In the genomic region with DNA sequence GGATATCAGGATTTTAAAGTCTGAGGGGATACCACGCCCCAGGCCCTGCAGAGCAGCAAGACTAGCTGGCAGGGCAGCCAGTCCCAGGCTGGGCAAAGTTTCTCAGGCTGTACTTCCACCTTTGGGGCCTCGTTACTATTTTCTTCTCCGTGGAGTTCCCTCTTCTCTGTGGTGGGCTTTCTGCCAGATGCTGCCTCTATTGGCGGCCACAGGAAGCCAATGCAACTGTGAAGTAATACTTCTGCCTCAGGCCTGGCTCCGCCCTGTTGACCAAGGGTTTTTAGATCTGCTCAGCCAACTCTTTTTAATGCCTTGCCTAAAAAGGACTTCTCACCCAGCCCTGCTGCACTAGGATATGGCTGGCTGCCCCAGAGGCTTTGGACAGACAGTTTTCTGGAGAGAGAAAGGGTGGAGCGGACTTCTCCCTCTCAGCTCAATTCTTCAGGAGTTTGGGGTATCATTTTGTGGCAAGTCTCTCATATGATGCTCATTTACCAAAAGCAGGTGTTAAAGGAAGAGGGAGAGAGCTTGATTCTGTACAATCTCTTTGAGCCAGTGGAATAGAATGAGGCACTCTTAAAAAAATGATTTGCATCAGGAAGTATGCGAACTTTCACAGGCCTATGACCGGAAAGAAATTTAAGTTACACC, we compare ENCODE assay signal across 8 cellular contexts.
A peak's percentile ranks its signal among the peaks of the same experiment; 100 is the strongest.
DNase-seq lines count a peak whose midpoint lies in the region; ATAC-seq and TF ChIP-seq lines count a peak whose summit lies in the region.

No MANE protein-coding gene starts in this region.

- H3K27ac ChIP-seq in neutrophil: peak overlapping the region; percentile 86

- H3K9me3 Mint-ChIP-seq in activated T-helper 2 cell treated with anti-CD3 and anti-CD28 coated beads, Interferon-gamma antibody, Interleukin-2, Interleukin-4, amounts not matched to agents 10 μg/mL and 5 μg/mL and 100 μg/mL, durations not matched to agents 14 hours and 24 hours and 36 hours: no peaks in the 10 kb centered on the region

- H3K36me3 Mint-ChIP-seq in activated T-helper 2 cell treated with anti-CD3 and anti-CD28 coated beads, Interferon-gamma antibody, Interleukin-2, Interleukin-4, amounts not matched to agents 10 μg/mL and 5 μg/mL and 100 μg/mL, durations not matched to agents 14 hours and 24 hours and 36 hours (ENCODE audit: low read depth): no peaks in the 10 kb centered on the region

- H3K27me3 Mint-ChIP-seq in activated T-helper 2 cell treated with anti-CD3 and anti-CD28 coated beads, Interferon-gamma antibody, Interleukin-2, Interleukin-4, amounts not matched to agents 10 μg/mL and 5 μg/mL and 100 μg/mL, durations not matched to agents 14 hours and 24 hours and 36 hours (ENCODE audit: low read depth): peaks cover 10% of the 10 kb centered on the region

- no peaks in the 10 kb centered on the region for H3K27me3 ChIP-seq in neutrophil

- no peaks in the 10 kb centered on the region for H3K36me3 ChIP-seq in neutrophil

- H3K27ac Mint-ChIP-seq in activated T-helper 2 cell treated with anti-CD3 and anti-CD28 coated beads, Interferon-gamma antibody, Interleukin-2, Interleukin-4, amounts not matched to agents 10 μg/mL and 5 μg/mL and 100 μg/mL, durations not matched to agents 14 hours and 24 hours and 36 hours: no peak overlapping the region

- ATAC-seq in GM19438 (IDR thresholded peaks at IDR 0.05; ENCODE audit: low read depth, unreplicated experiment) (peak; percentile 75), HG03378 (IDR thresholded peaks at IDR 0.05; ENCODE audit: unreplicated experiment) (peak; percentile 68)

- intact Hi-C loops in activated T-helper 2 cell treated with anti-CD3 and anti-CD28 coated beads, Interferon-gamma antibody, Interleukin-2, Interleukin-4, amounts not matched to agents 10 μg/mL and 5 μg/mL and 100 μg/mL, durations not matched to agents 14 hours and 24 hours and 36 hours (cut with micrococcal nuclease): no loop called here

- no peaks in the 10 kb centered on the region for H3K9me3 ChIP-seq in neutrophil

- peak; percentile 88 for DNase-seq in CD1c-positive myeloid dendritic cell (ENCODE audit: extremely low spot score)
- DNase-seq in SKM-1 treated with dmso at 0.1 percent for 144 hours (lab: John Stamatoyannopoulos, UW; ENCODE audit: unreplicated experiment): peak; percentile 97
- peak; percentile 39 to 81 for DNase-seq in foreskin fibroblast
- no peak for DNase-seq in activated T-helper 2 cell treated with anti-CD3 and anti-CD28 coated beads, Interferon-gamma antibody, Interleukin-2, Interleukin-4, amounts not matched to agents 10 μg/mL and 5 μg/mL and 100 μg/mL, durations not matched to agents 14 hours and 24 hours and 36 hours (ENCODE audit: low spot score)
- DNase-seq in DMS53 (lab: John Stamatoyannopoulos, UW): no peak

- H3K4me3 Mint-ChIP-seq in activated T-helper 2 cell treated with anti-CD3 and anti-CD28 coated beads, Interferon-gamma antibody, Interleukin-2, Interleukin-4, amounts not matched to agents 10 μg/mL and 5 μg/mL and 100 μg/mL, durations not matched to agents 14 hours and 24 hours and 36 hours (ENCODE audit: low read depth): no peak overlapping the region

- TF ChIP-seq CTCF in foreskin fibroblast (IDR thresholded peaks at IDR 0.05; ENCODE audit: low read depth, low read length): no peak
- peak; percentile 67 for TF ChIP-seq CTCF in neutrophil (IDR thresholded peaks at IDR 0.05)

- H3K4me3 ChIP-seq in foreskin fibroblast (ENCODE audit: low read depth in 1 of 2, low read length in 2 of 2) (no peak overlapping the region), neutrophil (ENCODE audit: low read depth in 1 of 2, low read length in 1 of 2) (peak overlapping the region; percentile 52 to 56)

- H3K4me1 Mint-ChIP-seq in activated T-helper 2 cell treated with anti-CD3 and anti-CD28 coated beads, Interferon-gamma antibody, Interleukin-2, Interleukin-4, amounts not matched to agents 10 μg/mL and 5 μg/mL and 100 μg/mL, durations not matched to agents 14 hours and 24 hours and 36 hours (ENCODE audit: low read depth): peaks cover 14% of the 10 kb centered on the region

- peaks cover 76 to 77% of the 10 kb centered on the region in 2 experiments for H3K4me1 ChIP-seq in neutrophil (ENCODE audit: control insufficient read depth in 1 of 2, insufficient read depth in 1 of 2, low read depth in 1 of 2, low read length in 1 of 2)

Comparison
In these comparisons a context has a peak if more than half of its experiments do, and no peak if none do; other contexts are left out.
1. DNase-seq: peak in CD1c-positive myeloid dendritic cell (single experiment), SKM-1 treated with dmso at 0.1 percent for 144 hours (single experiment) and foreskin fibroblast (2 of 2); none in activated T-helper 2 cell treated with anti-CD3 and anti-CD28 coated beads, Interferon-gamma antibody, Interleukin-2, Interleukin-4, amounts not matched to agents 10 μg/mL and 5 μg/mL and 100 μg/mL, durations not matched to agents 14 hours and 24 hours and 36 hours (single experiment) and DMS53 (single experiment).
2. H3K4me3 ChIP-seq: peak in neutrophil (2 of 2); none in foreskin fibroblast (0 of 2).